ENCODE assay signal across 15 cellular contexts in the genomic region with DNA sequence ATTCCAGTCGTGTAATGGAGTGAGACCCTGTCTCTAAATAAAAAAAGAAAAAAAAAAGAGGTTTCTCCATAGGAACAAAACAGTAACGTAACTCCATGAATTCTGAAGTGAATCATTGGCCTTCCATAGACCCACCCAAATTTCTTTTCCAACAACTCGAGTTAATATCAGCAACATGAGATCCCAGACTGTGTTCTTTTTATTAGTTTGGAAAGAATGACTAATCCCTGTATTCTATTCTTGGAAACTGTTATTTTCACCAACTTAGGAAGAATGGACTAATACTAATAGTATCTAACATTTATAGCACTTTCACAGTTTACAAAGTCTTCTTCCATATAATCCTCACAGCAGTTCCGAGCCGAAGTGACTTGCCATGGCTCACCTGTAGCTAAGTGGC.
DNase-seq lines count a peak whose midpoint lies in the region; ATAC-seq and TF ChIP-seq lines count a peak whose summit lies in the region.
"Had no signal": no experiment of that assay in that cellular context is flagged by ENCODE, and none has a peak within 500 bp of the region (broad histone marks: within the 10 kb centered on the region; RNA-seq: fewer than 3 reads in every experiment).

No MANE protein-coding gene starts in this region.

- H3K9me3 ChIP-seq in AG04450 (ENCODE audit: control insufficient read depth, insufficient read depth, low read length), result no peaks in the 10 kb centered on the region
- H3K9me3 ChIP-seq in ascending aorta, result no peaks in the 10 kb centered on the region
- H3K9me3 ChIP-seq in heart left ventricle, result no peaks in the 10 kb centered on the region
- H3K9me3 ChIP-seq in SJCRH30 (replicated peaks), result no peaks in the 10 kb centered on the region
- H3K9me3 ChIP-seq: spleen had no signal

- H3K9ac ChIP-seq in rectal smooth muscle tissue (ENCODE audit: low read length), result no peak overlapping the region

- intact Hi-C loops in ascending aorta (cut with DNase I), result loop anchor here (1.0 kb wide), 1 partner anchor 22 kb away; no protein-coding TSS in a partner anchor
- intact Hi-C loops in heart left ventricle (cut with DNase I), result no loop called here
- intact Hi-C loops in dorsolateral prefrontal cortex (cut with DNase I), result no loop called here

- POLR2A ChIA-PET in AG04450 (lab: Yijun Ruan, JAX), result no interaction called here

- in situ Hi-C loops in GM13977 (cut with MboI; ENCODE audit: low pct_unique_long_range_greater_than_20kb, low sequenced_read_pairs, unreplicated experiment), result no loop called here

- no peaks in the 10 kb centered on the region for H3K36me3 ChIP-seq in ascending aorta
- H3K36me3 ChIP-seq in heart left ventricle, result no peaks in the 10 kb centered on the region
- H3K36me3 ChIP-seq in rectal smooth muscle tissue (ENCODE audit: control insufficient read depth, insufficient read depth, low read length), result no peaks in the 10 kb centered on the region
- no peaks in the 10 kb centered on the region for H3K36me3 ChIP-seq in SJCRH30
- H3K36me3 ChIP-seq: spleen had no signal

- H3K4me3 ChIP-seq in AG04450 (ENCODE audit: low read depth, low read length), result no peak overlapping the region
- no peak overlapping the region for H3K4me3 ChIP-seq in ascending aorta
- no peak overlapping the region for H3K4me3 ChIP-seq in heart left ventricle
- no peak overlapping the region for H3K4me3 ChIP-seq in rectal smooth muscle tissue (ENCODE audit: low read length)
- H3K4me3 ChIP-seq in SJCRH30, result no peak overlapping the region
- H3K4me3 ChIP-seq in dorsolateral prefrontal cortex, result no peak overlapping the region
- H3K4me3 ChIP-seq: spleen had no signal

- TF ChIP-seq CTCF in AG04450 (IDR thresholded peaks at IDR 0.05; ENCODE audit: low read depth, low read length), result no peak
- no peak for TF ChIP-seq CTCF in ascending aorta (IDR thresholded peaks at IDR 0.05)
- no peak for TF ChIP-seq CTCF in heart left ventricle (IDR thresholded peaks at IDR 0.05)
- TF ChIP-seq CTCF in GM13977 (IDR thresholded peaks at IDR 0.05; ENCODE audit: extremely low read depth, insufficient read depth, missing control alignments), result no peak
- no peak for TF ChIP-seq CTCF in dorsolateral prefrontal cortex (IDR thresholded peaks at IDR 0.05 in 54 of 56, conservative IDR thresholded peaks at IDR 0.05 in 2 of 56; ENCODE audit: low read depth in 1 of 56, partially characterized antibody in 56 of 56)

- peak; percentile 64 to 73 (median 69) for ATAC-seq in heart left ventricle

- CTCF ChIA-PET in AG04450 (lab: Charles Lee), result interaction anchor here (0.5 kb wide), 1 partner anchor 25 kb away, joined by 3 read pairs; no protein-coding TSS in a partner anchor

- H3K27me3 ChIP-seq in AG04450 (ENCODE audit: control insufficient read depth, insufficient read depth, low read length) (no peaks in the 10 kb centered on the region), ascending aorta (no peaks in the 10 kb centered on the region), heart left ventricle (no peaks in the 10 kb centered on the region), rectal smooth muscle tissue (ENCODE audit: control insufficient read depth, insufficient read depth, low read length) (no peaks in the 10 kb centered on the region), SJCRH30 (no peaks in the 10 kb centered on the region), dorsolateral prefrontal cortex (peaks cover 0 to 3% (median 0%) of the 10 kb centered on the region in 45 donors)
- H3K27me3 ChIP-seq: spleen had no signal

- TF ChIP-seq POLR2A in heart left ventricle (IDR thresholded peaks at IDR 0.05), result no peak

- H3K4me1 ChIP-seq in ascending aorta (peaks cover 4 to 28% of the 10 kb centered on the region in 2 donors), heart left ventricle (peaks cover 0 to 37% (median 8%) of the 10 kb centered on the region in 12 donors), rectal smooth muscle tissue (ENCODE audit: control insufficient read depth, insufficient read depth, low read length) (peaks cover 8% of the 10 kb centered on the region), SJCRH30 (peaks cover 10% of the 10 kb centered on the region; the same call in 1 of the 2 replicates)

- WGBS in heart left ventricle, 4 donors, result 77 to 82% (median 79%) methylated on average over 5 of the region's 5 CpGs

- H3K27ac ChIP-seq in AG04450 (ENCODE audit: low read depth, low read length) (peak overlapping the region; percentile 61), ascending aorta (peak overlapping the region; percentile 84 to 87), heart left ventricle (peak overlapping the region in 11 of 12 donors; percentile 35 to 95 (median 68)), rectal smooth muscle tissue (ENCODE audit: low read depth, low read length) (peak overlapping the region; percentile 16), SJCRH30 (no peak overlapping the region), dorsolateral prefrontal cortex (peak overlapping the region in 1 of 59 donors; percentile 39)
- H3K27ac ChIP-seq: spleen had no signal

- no peak for DNase-seq in AG04450 (ENCODE audit: low read depth, low spot score)
- DNase-seq in ascending aorta (ENCODE audit: low spot score in 2 of 2), result no peak
- DNase-seq in heart left ventricle, result no peak
- DNase-seq in SJCRH30, result no peak
- no peak for DNase-seq in GM13977 (ENCODE audit: low spot score)
- no peak for DNase-seq in dorsolateral prefrontal cortex
- no peak for DNase-seq in NCI-H2171 treated with DMSO at 0.1 percent for 48 hours (lab: John Stamatoyannopoulos, UW)
- DNase-seq: activated CD4-positive, alpha-beta T cell treated with anti-CD3 and anti-CD28 coated beads, Interleukin-2, amount 50 U/mL, for 4 hours; activated T-cell treated with anti-CD3 and anti-CD28 coated beads, Interleukin-2, amount 50 U/mL, for 48 hours; amniotic stem cell; DMS153; NCI-H2081; NCI-H774; spleen had no signal
